ENCODE assay signal across 19 cellular contexts in genomic region chr7:107386543-107386900, GRCh38.
DNase-seq lines count a peak whose midpoint lies in the region; ATAC-seq and TF ChIP-seq lines count a peak whose summit lies in the region.
"Had no signal": no experiment of that assay in that cellular context is flagged by ENCODE, and none has a peak within 500 bp of the region (broad histone marks: within the 10 kb centered on the region; RNA-seq: fewer than 3 reads in every experiment).

No MANE protein-coding gene starts in this region.

- in situ Hi-C loops in G401 (cut with HindIII; ENCODE audit: low sequenced_read_pairs), result no loop called here

- H3K4me3 ChIP-seq in OCI-LY3 (ENCODE audit: low read length), result peak overlapping the region; percentile 31; the same call in 1 of the 2 replicates
- H3K4me3 ChIP-seq in endodermal cell (ENCODE audit: low read length), result no peak overlapping the region
- H3K4me3 ChIP-seq in effector memory CD4-positive, alpha-beta T cell (ENCODE audit: insufficient read depth, low read depth, low read length, poor library complexity, severe bottlenecking), result no peak overlapping the region
- H3K4me3 ChIP-seq: coronary artery, MG63, skin epidermis, upper lobe of right lung had no signal

- TF ChIP-seq CTCF in OCI-LY3 (IDR thresholded peaks at IDR 0.05; ENCODE audit: low read depth, low read length) (no peak), endodermal cell (conservative IDR thresholded peaks at IDR 0.05) (no peak), progenitor cell of endocrine pancreas (IDR thresholded peaks at IDR 0.05; ENCODE audit: unreplicated experiment) (no peak)

- H3K36me3 Mint-ChIP-seq in endodermal cell (ENCODE audit: low read depth), result peaks cover 7% of the 10 kb centered on the region
- H3K36me3 Mint-ChIP-seq in progenitor cell of endocrine pancreas (ENCODE audit: insufficient read depth), result peaks cover 7% of the 10 kb centered on the region
- H3K36me3 Mint-ChIP-seq: activated naive CD4-positive, alpha-beta T cell treated with anti-CD3 and anti-CD28 coated beads, Interleukin-2, amount 50 U/mL, for 72 hours had no signal

- H3K27ac ChIP-seq in OCI-LY3 (ENCODE audit: low read length), result no peak overlapping the region
- H3K27ac ChIP-seq in endodermal cell (ENCODE audit: low read depth, low read length), result peak overlapping the region; percentile 58
- H3K27ac ChIP-seq in effector memory CD4-positive, alpha-beta T cell (ENCODE audit: insufficient read depth, low read length, poor library complexity, severe bottlenecking), result no peak overlapping the region
- H3K27ac ChIP-seq: upper lobe of right lung had no signal

- H3K4me1 ChIP-seq in OCI-LY3 (ENCODE audit: low read length) (peaks cover 14% of the 10 kb centered on the region), endodermal cell (ENCODE audit: control insufficient read depth, insufficient read depth, low read length) (peaks cover 12% of the 10 kb centered on the region)
- no peaks in the 10 kb centered on the region for H3K4me1 ChIP-seq in effector memory CD4-positive, alpha-beta T cell (ENCODE audit: control insufficient read depth, insufficient read depth, low read length, poor library complexity, severe bottlenecking)

- DNase-seq in G401 (ENCODE audit: low spot score) (peak; percentile 10), endodermal cell (no peak), progenitor cell of endocrine pancreas (ENCODE audit: low spot score, unreplicated experiment) (no peak), NAMALWA (ENCODE audit: low spot score) (no peak)
- DNase-seq in effector memory CD4-positive, alpha-beta T cell, result no peak
- DNase-seq: activated CD4-positive, alpha-beta T cell treated with anti-CD3 and anti-CD28 coated beads, Interleukin-2, amount 10 ng/mL, durations not matched to agents 7 days and 5 days; MG63; NCI-H1417 treated with DMSO at 0.1 percent for 48 hours; NCI-H2107; NK-92 treated with Interleukin-12 subunit alpha and Interleukin-12 subunit beta, amount 100 ng/mL, for 24 hours; stimulated activated CD4-positive, alpha-beta T cell treated with anti-CD3 and anti-CD28 coated beads, Interleukin-2, amount 100 ng/mL, for 48 hours; T-helper 2 cell; upper lobe of right lung had no signal

- H3K9me3 ChIP-seq in OCI-LY3 (ENCODE audit: insufficient read depth, low read length), result no peaks in the 10 kb centered on the region
- peaks cover 20% of the 10 kb centered on the region for H3K9me3 ChIP-seq in endodermal cell (ENCODE audit: control insufficient read depth, low read length)
- H3K9me3 ChIP-seq in effector memory CD4-positive, alpha-beta T cell (ENCODE audit: control insufficient read depth, low read length), result no peaks in the 10 kb centered on the region
- H3K9me3 ChIP-seq: MG63, upper lobe of right lung had no signal

- ATAC-seq in GM19455 (IDR thresholded peaks at IDR 0.05; ENCODE audit: unreplicated experiment), result no peak
- ATAC-seq: activated naive CD4-positive, alpha-beta T cell treated with anti-CD3 and anti-CD28 coated beads, Interleukin-2, amount 50 U/mL, for 72 hours had no signal

- no peaks in the 10 kb centered on the region for H3K79me2 ChIP-seq in OCI-LY3 (ENCODE audit: low read length)

- H3K4me2 ChIP-seq in OCI-LY3 (ENCODE audit: low read length), result peak overlapping the region; percentile 43

- H3K9me3 Mint-ChIP-seq in endodermal cell, result peaks cover 9% of the 10 kb centered on the region
- H3K9me3 Mint-ChIP-seq in progenitor cell of endocrine pancreas (ENCODE audit: low read depth), result peaks cover 4% of the 10 kb centered on the region
- H3K9me3 Mint-ChIP-seq: activated naive CD4-positive, alpha-beta T cell treated with anti-CD3 and anti-CD28 coated beads, Interleukin-2, amount 50 U/mL, for 72 hours; stimulated activated naive CD8-positive, alpha-beta T cell treated with anti-CD3 and anti-CD28 coated beads, Interleukin-15, Interleukin-2, amounts not matched to agents 100 ng/mL and 50 ng/mL, for 24 hours had no signal

- H3K9ac ChIP-seq in OCI-LY3 (ENCODE audit: low read length) (no peak overlapping the region), endodermal cell (ENCODE audit: extremely low read depth, low read length, poor library complexity, severe bottlenecking) (no peak overlapping the region)

- H3K27ac Mint-ChIP-seq in endodermal cell (peak overlapping the region; percentile 58), progenitor cell of endocrine pancreas (peak overlapping the region; percentile 37)
- H3K27ac Mint-ChIP-seq: activated CD4-positive, alpha-beta T cell treated with anti-CD3 and anti-CD28 coated beads, Interleukin-2, amount 10 ng/mL, durations not matched to agents 7 days and 5 days; activated naive CD4-positive, alpha-beta T cell treated with anti-CD3 and anti-CD28 coated beads, Interleukin-2, amount 50 U/mL, for 72 hours; stimulated activated naive CD8-positive, alpha-beta T cell treated with anti-CD3 and anti-CD28 coated beads, Interleukin-15, Interleukin-2, amounts not matched to agents 100 ng/mL and 50 ng/mL, for 24 hours had no signal

- 94 to 100% methylated on average over 2 to 3 of the region's 3 CpGs for WGBS in endodermal cell (ENCODE audit: insufficient coverage in 1 of 2, insufficient read length in 1 of 2), 2 experiments

- H3K27me3 Mint-ChIP-seq in endodermal cell (ENCODE audit: insufficient read depth), result no peaks in the 10 kb centered on the region
- no peaks in the 10 kb centered on the region for H3K27me3 Mint-ChIP-seq in progenitor cell of endocrine pancreas
- H3K27me3 Mint-ChIP-seq: activated CD4-positive, alpha-beta T cell treated with anti-CD3 and anti-CD28 coated beads, Interleukin-2, amount 10 ng/mL, durations not matched to agents 7 days and 5 days; stimulated activated naive CD8-positive, alpha-beta T cell treated with anti-CD3 and anti-CD28 coated beads, Interleukin-15, Interleukin-2, amounts not matched to agents 100 ng/mL and 50 ng/mL, for 24 hours had no signal

- H3K4me1 Mint-ChIP-seq in endodermal cell, result peaks cover 55% of the 10 kb centered on the region
- peaks cover 34% of the 10 kb centered on the region for H3K4me1 Mint-ChIP-seq in progenitor cell of endocrine pancreas (ENCODE audit: low read depth)
- H3K4me1 Mint-ChIP-seq: activated CD4-positive, alpha-beta T cell treated with anti-CD3 and anti-CD28 coated beads, Interleukin-2, amount 10 ng/mL, durations not matched to agents 7 days and 5 days had no signal

- H3K36me3 ChIP-seq in OCI-LY3 (replicated peaks; ENCODE audit: low read depth, low read length) (no peaks in the 10 kb centered on the region), endodermal cell (ENCODE audit: control insufficient read depth, insufficient read depth, low read length) (no peaks in the 10 kb centered on the region)
- H3K36me3 ChIP-seq in effector memory CD4-positive, alpha-beta T cell (ENCODE audit: control insufficient read depth, insufficient read depth, low read length), result no peaks in the 10 kb centered on the region
- H3K36me3 ChIP-seq: MG63, upper lobe of right lung had no signal

- no peaks in the 10 kb centered on the region for H4K20me1 ChIP-seq in OCI-LY3 (ENCODE audit: insufficient read depth, low read length)

- H3K27me3 ChIP-seq in OCI-LY3 (ENCODE audit: low read depth, low read length) (no peaks in the 10 kb centered on the region), endodermal cell (ENCODE audit: control insufficient read depth, insufficient read depth, low read length, poor library complexity, severe bottlenecking) (no peaks in the 10 kb centered on the region)
- H3K27me3 ChIP-seq in effector memory CD4-positive, alpha-beta T cell (replicated peaks; ENCODE audit: control insufficient read depth, insufficient read depth, low read length, poor library complexity, severe bottlenecking), result no peaks in the 10 kb centered on the region
- H3K27me3 ChIP-seq: MG63, upper lobe of right lung had no signal

- H2AFZ ChIP-seq in OCI-LY3 (ENCODE audit: low read depth, low read length), result no peak overlapping the region

- H3K4me3 Mint-ChIP-seq in endodermal cell (no peak overlapping the region), progenitor cell of endocrine pancreas (ENCODE audit: low read depth) (no peak overlapping the region)
- H3K4me3 Mint-ChIP-seq: activated CD4-positive, alpha-beta T cell treated with anti-CD3 and anti-CD28 coated beads, Interleukin-2, amount 10 ng/mL, durations not matched to agents 7 days and 5 days; stimulated activated naive CD8-positive, alpha-beta T cell treated with anti-CD3 and anti-CD28 coated beads, Interleukin-15, Interleukin-2, amounts not matched to agents 100 ng/mL and 50 ng/mL, for 24 hours had no signal
